In genomic region chr4:122083971-122084370, GRCh38 we compare ENCODE assay signal across 2 cellular contexts.
TF ChIP-seq lines count a peak whose summit lies in the region.

No MANE protein-coding gene starts in this region.

TF ChIP-seq in IMR-90, 13 proteins besides CTCF, POLR2A, EP300 and RAD21:
- TF ChIP-seq MAZ (IDR thresholded peaks at IDR 0.05; ENCODE audit: borderline replicate concordance, low read depth, low read length) (no peak), RFX5 (IDR thresholded peaks at IDR 0.05; ENCODE audit: low read depth, low read length) (no peak), RCOR1 (IDR thresholded peaks at IDR 0.05; ENCODE audit: insufficient replicate concordance, low read length) (no peak), MXI1 (IDR thresholded peaks at IDR 0.05; ENCODE audit: borderline replicate concordance, low read depth, low read length) (no peak), BHLHE40 (IDR thresholded peaks at IDR 0.05; ENCODE audit: low read depth, low read length) (no peak), NFE2L2 (IDR thresholded peaks at IDR 0.05; ENCODE audit: low read depth, low read length) (no peak), MAFK (IDR thresholded peaks at IDR 0.05; ENCODE audit: low read depth, low read length) (no peak), CHD1 (IDR thresholded peaks at IDR 0.05; ENCODE audit: low read depth, low read length) (no peak), SMC3 (IDR thresholded peaks at IDR 0.05; ENCODE audit: low read depth, low read length) (no peak), CEBPB (IDR thresholded peaks at IDR 0.05; ENCODE audit: low read depth, low read length) (no peak), FOS (IDR thresholded peaks at IDR 0.05; ENCODE audit: low read depth, low read length) (no peak), ELK1 (IDR thresholded peaks at IDR 0.05; ENCODE audit: borderline replicate concordance, low read depth, low read length) (no peak), USF2 (IDR thresholded peaks at IDR 0.05; ENCODE audit: low read depth, low read length) (no peak)
TF ChIP-seq in IMR-90: peak in this region for 0.

TF ChIP-seq in H1, 55 proteins besides CTCF, POLR2A, EP300 and RAD21:
- TF ChIP-seq CHD2 (IDR thresholded peaks at IDR 0.05; ENCODE audit: low read length) (no peak), SUZ12 (IDR thresholded peaks at IDR 0.05; ENCODE audit: low read length) (no peak), KDM5A (IDR thresholded peaks at IDR 0.05; ENCODE audit: low read length) (no peak), CBX5 (IDR thresholded peaks at IDR 0.05; ENCODE audit: low read depth, low read length) (no peak), POU5F1 (IDR thresholded peaks at IDR 0.05; ENCODE audit: low read depth, low read length) (0 out of 2 replicates have a peak, but pooled peaks have one; percentile 11), BCL11A (IDR thresholded peaks at IDR 0.05; ENCODE audit: low read depth in 2 of 2, low read length in 2 of 2) (no peak)
